35 cellular contexts compared by ENCODE assay signal in the genomic region with DNA sequence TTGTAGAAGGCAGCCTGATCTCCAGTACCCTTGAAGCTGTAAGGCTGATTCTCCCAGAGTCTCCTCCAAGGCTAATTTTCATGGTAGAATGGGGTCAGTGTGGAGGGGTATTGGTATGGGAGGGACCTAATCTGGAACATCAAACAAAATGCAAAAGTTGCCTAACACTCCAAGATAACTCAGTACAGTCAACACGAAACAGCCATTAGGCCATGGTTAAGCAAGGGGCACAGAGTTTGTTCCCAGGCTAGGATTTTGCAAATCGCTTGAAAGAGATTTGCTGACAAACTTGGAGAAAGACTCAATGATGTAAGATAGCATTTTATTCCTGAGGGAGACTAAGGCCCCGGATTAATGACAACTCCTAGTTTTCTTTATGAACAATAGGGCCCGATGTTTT. TPM values are rescaled to one million over a fixed set of nuclear protein-coding genes. Genes with fewer than 3 reads are reported as not detected.
A peak's percentile ranks its signal among the peaks of the same experiment; 100 is the strongest.
DNase-seq lines count a peak whose midpoint lies in the region; ATAC-seq, FAIRE-seq and TF ChIP-seq lines count a peak whose summit lies in the region.
"Had no signal": no experiment of that assay in that cellular context is flagged by ENCODE, and none has a peak within 500 bp of the region (broad histone marks: within the 10 kb centered on the region; RNA-seq: fewer than 3 reads in every experiment).

No MANE protein-coding gene starts in this region.

- intact Hi-C loops in HepG2 (cut with micrococcal nuclease; ENCODE audit: unreplicated experiment) (no loop called here), right cardiac atrium (cut with DNase I) (loop anchor here in 3 of 4 donors (10.0 kb wide), 2 partner anchors 131 to 571 kb away; no protein-coding TSS in a partner anchor), sigmoid colon (cut with DNase I) (no loop called here)
- intact Hi-C loops in activated naive CD4-positive, alpha-beta T cell treated with anti-CD3 and anti-CD28 coated beads for 36 hours (cut with micrococcal nuclease): no loop called here

- no peak for DNase-seq in HepG2 (ENCODE audit: low spot score)
- DNase-seq in right cardiac atrium: no peak
- DNase-seq in sigmoid colon: no peak
- no peak for DNase-seq in activated naive CD4-positive, alpha-beta T cell treated with anti-CD3 and anti-CD28 coated beads, Interleukin-2, amount 50 U/mL, for 16 hours
- no peak for DNase-seq in activated naive CD4-positive, alpha-beta T cell treated with anti-CD3 and anti-CD28 coated beads for 36 hours
- no peak for DNase-seq in KBM-7
- DNase-seq in NCI-H2196 treated with DMSO at 0.1 percent for 48 hours (lab: John Stamatoyannopoulos, UW; ENCODE audit: unreplicated experiment): no peak
- DNase-seq: activated CD4-positive, alpha-beta T cell treated with anti-CD3 and anti-CD28 coated beads for 36 hours; anterior cingulate cortex; colonic mucosa; DND-41; effector CD4-positive, alpha-beta T cell; foreskin melanocyte; GF-D8; HCEC 1CT; hippocampal formation; Kasumi-1; MV-4-11; NCI-H1436 treated with DMSO at 0.1 percent for 48 hours; NCI-H446; NCI-H82; stimulated activated CD4-positive, alpha-beta T cell treated with anti-CD3 and anti-CD28 coated beads, Interleukin-12 subunit alpha, Interleukin-12 subunit beta, amount 100 ng/mL, for 4 hours; stimulated activated CD4-positive, alpha-beta T cell treated with anti-CD3 and anti-CD28 coated beads, Interleukin-2, amount 100 ng/mL, for 48 hours; substantia nigra; T1000 had no signal

- ATAC-seq in HepG2 (no peak), right cardiac atrium (peak; percentile 77 to 83)
- ATAC-seq: activated CD4-positive, alpha-beta T cell treated with anti-CD3 and anti-CD28 coated beads for 36 hours; activated T-helper 17 cell treated with anti-CD3 and anti-CD28 coated beads, Interleukin-2, amount 50 U/mL, for 72 hours had no signal

- H3K27me3 ChIP-seq in liver (ENCODE audit: control insufficient read depth in 4 of 4, insufficient read depth in 4 of 4, low read length in 3 of 4) (no peaks in the 10 kb centered on the region), HepG2 (ENCODE audit: control insufficient read depth in 1 of 2, insufficient read depth in 2 of 2, low read length in 2 of 2) (peaks cover 0 to 11% of the 10 kb centered on the region in 2 experiments; a peak in 2 of 5 replicates), right cardiac atrium (ENCODE audit: control insufficient read depth, insufficient read depth) (no peaks in the 10 kb centered on the region), sigmoid colon (no peaks in the 10 kb centered on the region)
- H3K27me3 ChIP-seq: colonic mucosa had no signal

- no peak overlapping the region for H3K4me3 Mint-ChIP-seq in activated naive CD4-positive, alpha-beta T cell treated with anti-CD3 and anti-CD28 coated beads for 36 hours
- H3K4me3 Mint-ChIP-seq: activated CD4-positive, alpha-beta T cell treated with anti-CD3 and anti-CD28 coated beads for 36 hours; activated naive CD4-positive, alpha-beta T cell treated with anti-CD3 and anti-CD28 coated beads, Interleukin-2, amount 50 U/mL, for 24 hours; activated T-helper 17 cell treated with anti-CD3 and anti-CD28 coated beads, Interleukin-2, amount 50 U/mL, for 72 hours; memory B cell had no signal

- TF ChIP-seq POLR2A in HepG2 (IDR thresholded peaks at IDR 0.05; ENCODE audit: insufficient read depth in 1 of 2, low read depth in 2 of 2, low read length in 2 of 2) (no peak), sigmoid colon (IDR thresholded peaks at IDR 0.05) (no peak)

- H3K27me3 Mint-ChIP-seq in activated naive CD4-positive, alpha-beta T cell treated with anti-CD3 and anti-CD28 coated beads for 36 hours (ENCODE audit: low read depth): peaks cover 16% of the 10 kb centered on the region

- POLR2A ChIA-PET in HepG2 (lab: Yijun Ruan, JAX): no interaction called here

- H3K4me1 Mint-ChIP-seq in activated naive CD4-positive, alpha-beta T cell treated with anti-CD3 and anti-CD28 coated beads for 36 hours (ENCODE audit: low read depth): no peaks in the 10 kb centered on the region
- H3K4me1 Mint-ChIP-seq: activated CD4-positive, alpha-beta T cell treated with anti-CD3 and anti-CD28 coated beads for 36 hours; activated naive CD4-positive, alpha-beta T cell treated with anti-CD3 and anti-CD28 coated beads, Interleukin-2, amount 50 U/mL, for 24 hours; activated T-helper 17 cell treated with anti-CD3 and anti-CD28 coated beads, Interleukin-2, amount 50 U/mL, for 72 hours; memory B cell had no signal

- CTCF ChIA-PET in HepG2 (lab: Yijun Ruan, JAX; ENCODE audit: low intra/inter-chr PET ratio, low total read pairs): no interaction called here
- CTCF ChIA-PET in activated naive CD4-positive, alpha-beta T cell treated with anti-CD3 and anti-CD28 coated beads for 36 hours (lab: Charles Lee): no interaction called here

- peak overlapping the region; percentile 82 to 90 for H3K27ac ChIP-seq in liver (ENCODE audit: low read depth in 1 of 2, low read length in 2 of 2)
- no peak overlapping the region for H3K27ac ChIP-seq in HepG2 (ENCODE audit: extremely low read length, insufficient read depth, low read length)
- H3K27ac ChIP-seq in right cardiac atrium (ENCODE audit: low read length): no peak overlapping the region
- peak overlapping the region; percentile 42 to 81 (median 73) for H3K27ac ChIP-seq in sigmoid colon
- H3K27ac ChIP-seq: cardiac muscle cell, colonic mucosa, SJSA1, VCaP had no signal

- H3K27ac Mint-ChIP-seq in activated naive CD4-positive, alpha-beta T cell treated with anti-CD3 and anti-CD28 coated beads for 36 hours: no peak overlapping the region
- H3K27ac Mint-ChIP-seq: activated CD4-positive, alpha-beta T cell treated with anti-CD3 and anti-CD28 coated beads for 36 hours; activated naive CD4-positive, alpha-beta T cell treated with anti-CD3 and anti-CD28 coated beads, Interleukin-2, amount 50 U/mL, for 24 hours; activated T-helper 17 cell treated with anti-CD3 and anti-CD28 coated beads, Interleukin-2, amount 50 U/mL, for 72 hours; memory B cell had no signal

- H3K36me3 ChIP-seq in liver (ENCODE audit: control insufficient read depth in 4 of 4, insufficient read depth in 3 of 4, low read depth in 1 of 4, low read length in 3 of 4) (peaks cover 3 to 19% (median 9%) of the 10 kb centered on the region in 4 donors), HepG2 (replicated peaks in 1 of 2; ENCODE audit: control insufficient read depth in 1 of 2, insufficient read depth in 2 of 2, low read length in 2 of 2) (no peaks in the 10 kb centered on the region), sigmoid colon (peaks cover 0 to 7% (median 0%) of the 10 kb centered on the region in 4 donors)
- H3K36me3 ChIP-seq: cardiac muscle cell, colonic mucosa, SJSA1 had no signal

- TF ChIP-seq EP300 in HepG2 (IDR thresholded peaks at IDR 0.05; ENCODE audit: low read depth in 2 of 2, low read length in 2 of 2): no peak
- no peak for TF ChIP-seq EP300 in HepG2 (CRISPR knock-in tag; IDR thresholded peaks at IDR 0.05; ENCODE audit: borderline replicate concordance)
- TF ChIP-seq EP300 in sigmoid colon (IDR thresholded peaks at IDR 0.05): no peak

- in situ Hi-C loops in HepG2 (cut with HindIII; ENCODE audit: extremely low pct_ligation_motif_present, low pct_unique_long_range_greater_than_20kb) (no loop called here), KBM-7 (cut with MboI; ENCODE audit: low pct_unique_long_range_greater_than_20kb, low sequenced_read_pairs) (no loop called here)

- WGBS in liver: 35% methylated on average over 4 of the region's 4 CpGs
- 2% methylated on average over 4 of the region's 4 CpGs for WGBS in HepG2 (ENCODE audit: low lambda C conversion rate)
- WGBS in right cardiac atrium: 54% methylated on average over 4 of the region's 4 CpGs
- WGBS in sigmoid colon, 2 donors: 86 to 87% methylated on average over 4 of the region's 4 CpGs

- no peak for FAIRE-seq in HepG2 (lab: Jason Lieb, UNC)
- FAIRE-seq: A204.1 had no signal

- no peak overlapping the region for H2AFZ ChIP-seq in HepG2 (ENCODE audit: low read length)

- BruUV-seq in HepG2 (replicated peaks; lab: Mats Ljungman, UMichigan): no TSS peak

- H3K4me2 ChIP-seq in HepG2 (ENCODE audit: low read depth, low read length): no peak overlapping the region

- no peaks in the 10 kb centered on the region for H4K20me1 ChIP-seq in HepG2 (ENCODE audit: insufficient read depth, low read length)

- H3K79me2 ChIP-seq in HepG2 (ENCODE audit: insufficient read depth, low read length): no peaks in the 10 kb centered on the region

- H3K4me3 ChIP-seq in liver (ENCODE audit: low read depth in 1 of 3, low read length in 3 of 3): peak overlapping the region in 2 of 3 donors; percentile 12 to 15
- no peak overlapping the region for H3K4me3 ChIP-seq in HepG2 (replicated peaks in 1 of 3; ENCODE audit: insufficient read depth in 1 of 3, low read depth in 2 of 3, low read length in 3 of 3)
- no peak overlapping the region for H3K4me3 ChIP-seq in right cardiac atrium (ENCODE audit: low read length)
- H3K4me3 ChIP-seq in sigmoid colon: peak overlapping the region in 3 of 4 donors; percentile 44 to 72 (median 70)
- H3K4me3 ChIP-seq: cardiac muscle cell, colonic mucosa, SJSA1 had no signal

- peaks cover 6% of the 10 kb centered on the region for H3K9me3 Mint-ChIP-seq in activated naive CD4-positive, alpha-beta T cell treated with anti-CD3 and anti-CD28 coated beads for 36 hours
- H3K9me3 Mint-ChIP-seq: activated T-helper 17 cell treated with anti-CD3 and anti-CD28 coated beads, Interleukin-2, amount 50 U/mL, for 72 hours; memory B cell had no signal

- TF ChIP-seq RAD21 in liver (IDR thresholded peaks at IDR 0.05): peak; percentile 55 to 63
- no peak for TF ChIP-seq RAD21 in HepG2 (CRISPR knock-in tag; IDR thresholded peaks at IDR 0.05)

- TF ChIP-seq CTCF in liver (IDR thresholded peaks at IDR 0.05; ENCODE audit: low read depth, low read length, missing input control): no peak
- no peak for TF ChIP-seq CTCF in HepG2 (CRISPR knock-in tag; IDR thresholded peaks at IDR 0.05)
- TF ChIP-seq CTCF in sigmoid colon (IDR thresholded peaks at IDR 0.05): no peak

- H3K36me3 Mint-ChIP-seq in activated naive CD4-positive, alpha-beta T cell treated with anti-CD3 and anti-CD28 coated beads for 36 hours (ENCODE audit: low read depth): no peaks in the 10 kb centered on the region
- H3K36me3 Mint-ChIP-seq: activated naive CD4-positive, alpha-beta T cell treated with anti-CD3 and anti-CD28 coated beads, Interleukin-2, amount 50 U/mL, for 24 hours; memory B cell had no signal

- H3K9ac ChIP-seq in liver (ENCODE audit: low read depth in 1 of 2, low read length in 2 of 2) (peak overlapping the region in 1 of 2 donors; percentile 34), HepG2 (ENCODE audit: insufficient read depth, low read depth, low read length) (no peak overlapping the region)

- H3K9me3 ChIP-seq in liver (ENCODE audit: control insufficient read depth in 4 of 4, low read length in 3 of 4) (peaks cover 0 to 6% (median 0%) of the 10 kb centered on the region in 4 donors), HepG2 (ENCODE audit: low read length) (peaks cover 45% of the 10 kb centered on the region), right cardiac atrium (ENCODE audit: control insufficient read depth, low read length) (peaks cover 3% of the 10 kb centered on the region), sigmoid colon (peaks cover 0 to 9% (median 0%) of the 10 kb centered on the region in 4 donors)
- H3K9me3 ChIP-seq: Caco-2, colonic mucosa, SJSA1 had no signal

- peaks cover 2 to 46% (median 30%) of the 10 kb centered on the region in 4 donors for H3K4me1 ChIP-seq in liver (ENCODE audit: control insufficient read depth in 4 of 4, insufficient read depth in 4 of 4, low read length in 3 of 4)
- H3K4me1 ChIP-seq in HepG2 (ENCODE audit: insufficient read depth, low read length): no peaks in the 10 kb centered on the region
- H3K4me1 ChIP-seq in right cardiac atrium (ENCODE audit: control insufficient read depth, insufficient read depth, low read length): no peaks in the 10 kb centered on the region
- peaks cover 0 to 8% (median 5%) of the 10 kb centered on the region in 4 donors for H3K4me1 ChIP-seq in sigmoid colon
- H3K4me1 ChIP-seq: colonic mucosa, SJSA1 had no signal

RNA-seq across cellular contexts. Expression of a gene that starts 5.4 kb away (rescaled TPM):
- total RNA-seq in liver: 10 to 100 TPM; 13.3 to 52.0 TPM
- polyA plus RNA-seq in liver: 10 to 100 TPM; 40.3 to 51.0 TPM
- total RNA-seq in HepG2 (2016; rRNA removed; fragmentation: Illumina TruSeq; extraction: Trizol): 0.18 TPM in 2 replicates
- total RNA-seq in HepG2 (2016; cell fraction: cytosol; rRNA removed; fragmentation: Illumina TruSeq; extraction: Trizol; ENCODE audit: low read depth): 0.18 TPM in 1 of 2 replicates, not detected in the other
- 0.19 and 0.22 TPM in 2 replicates for total RNA-seq in HepG2 (2016; cell fraction: insoluble cytoplasmic fraction; rRNA removed; fragmentation: Illumina TruSeq; extraction: Trizol)
- total RNA-seq in HepG2 (2016; cell fraction: membrane; rRNA removed; fragmentation: Illumina TruSeq; extraction: Trizol): 0.19 and 0.38 TPM in 2 replicates
- total RNA-seq in HepG2 (2016; cell fraction: nucleus; rRNA removed; fragmentation: Illumina TruSeq; extraction: Trizol): not detected in 2 replicates
- 0.08 and 0.15 TPM in 2 replicates for polyA plus RNA-seq in HepG2 (2011; rRNA removed)
- 0.07 and 0.21 TPM in 2 replicates for polyA plus RNA-seq in HepG2 (2011; cell fraction: cytosol; rRNA removed)
- 0.37 TPM in 1 of 2 replicates, not detected in the other for polyA plus RNA-seq in HepG2 (2011; cell fraction: nucleus; rRNA removed)
- polyA plus RNA-seq in HepG2 (2012): 0.20 and 0.21 TPM in 2 replicates
- polyA plus RNA-seq in HepG2 (2016; cell fraction: cytosol; fragmentation: Illumina TruSeq; extraction: Trizol; ENCODE audit: low read depth): 0.18 and 0.26 TPM in 2 replicates
- polyA plus RNA-seq in HepG2 (2016; cell fraction: insoluble cytoplasmic fraction; fragmentation: Illumina TruSeq; extraction: Trizol; ENCODE audit: low read depth): 0.23 TPM in 2 replicates
- polyA plus RNA-seq in HepG2 (2016; cell fraction: membrane; fragmentation: Illumina TruSeq; extraction: Trizol; ENCODE audit: low read depth): 0.17 and 0.21 TPM in 2 replicates
- 0.25 TPM in 1 of 2 replicates, not detected in the other for polyA plus RNA-seq in HepG2 (2016; cell fraction: nucleus; fragmentation: Illumina TruSeq; extraction: Trizol; ENCODE audit: insufficient read depth, low read depth)
- not detected in 2 replicates for polyA minus RNA-seq in HepG2 (2011; rRNA and poly(A)+ RNA removed; ENCODE audit: low replicate concordance)
- polyA minus RNA-seq in HepG2 (2011; cell fraction: cytosol; rRNA and poly(A)+ RNA removed): not detected in 2 replicates
- polyA minus RNA-seq in HepG2 (2011; cell fraction: nucleus; rRNA and poly(A)+ RNA removed): not detected in 2 replicates
- total RNA-seq in right cardiac atrium: 10 to 100 TPM; 10.4 to 17.2 (median 12.0) TPM
- polyA plus RNA-seq in right cardiac atrium: 9.1 TPM
- total RNA-seq in sigmoid colon: 10 to 100 TPM; 40.5 to 83.6 (median 67.4) TPM
- 10 to 100 TPM; 19.7 to 71.5 (median 20.3) TPM for polyA plus RNA-seq in sigmoid colon
- total RNA-seq in activated naive CD4-positive, alpha-beta T cell treated with anti-CD3 and anti-CD28 coated beads for 36 hours: not detected
- total RNA-seq: activated CD4-positive, alpha-beta T cell treated with anti-CD3 and anti-CD28 coated beads for 36 hours; activated T-helper 17 cell treated with anti-CD3 and anti-CD28 coated beads, Interleukin-2, amount 50 U/mL, for 72 hours; osteocyte had no signal

Comparison
In these comparisons a context has a peak if more than half of its experiments do, and no peak if none do; other contexts are left out.
1. H3K27ac ChIP-seq: peak in liver (2 of 2) and sigmoid colon (4 of 4); none in HepG2 (single experiment) and right cardiac atrium (single experiment).
2. H3K4me3 ChIP-seq: peak in liver (2 of 3) and sigmoid colon (3 of 4); none in HepG2 (0 of 3) and right cardiac atrium (single experiment).
3. RNA of a gene that starts 5.4 kb away (total RNA-seq): 40.5 to 83.6 TPM in sigmoid colon, 13.3 to 52.0 TPM in liver and 10.4 to 17.2 TPM in right cardiac atrium; 0.18 to 0.38 TPM in HepG2 and not detected in activated naive CD4-positive, alpha-beta T cell treated with anti-CD3 and anti-CD28 coated beads for 36 hours; every median in the first group is over 4 times any median in the second.
4. intact Hi-C loops: an anchor here in right cardiac atrium (10.0 kb wide); none called in HepG2, sigmoid colon and activated naive CD4-positive, alpha-beta T cell treated with anti-CD3 and anti-CD28 coated beads for 36 hours.